Comparison of ENCODE assay signal across 31 cellular contexts in the genomic region with DNA sequence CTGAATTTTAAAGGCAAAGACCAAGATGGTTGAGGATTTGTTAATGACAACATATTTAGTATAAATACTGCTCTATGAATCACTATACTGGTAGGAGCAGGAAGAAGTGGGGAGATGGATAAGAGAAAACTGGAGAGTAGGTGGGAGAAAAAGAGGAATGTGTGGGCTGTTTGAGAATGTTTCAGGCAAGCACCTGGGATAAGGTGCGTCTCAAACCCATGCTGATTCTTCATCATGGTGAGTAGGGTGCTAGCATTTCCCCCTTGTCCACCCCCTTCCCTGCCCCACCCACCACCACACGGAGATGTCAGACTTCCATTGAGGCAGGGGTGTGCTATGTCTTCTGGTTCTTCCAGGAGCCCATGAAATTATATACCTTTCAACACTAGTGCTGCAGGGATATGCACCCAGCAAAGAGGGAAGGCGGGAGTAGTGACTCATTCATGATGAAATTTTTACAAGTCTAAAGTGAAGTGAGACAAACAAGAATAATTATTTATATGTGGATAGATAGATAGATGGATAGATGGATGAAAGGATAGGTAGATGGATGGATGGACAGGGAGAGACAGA. TPM values are rescaled to one million over a fixed set of nuclear protein-coding genes. Genes with fewer than 3 reads are reported as not detected.
DNase-seq lines count a peak whose midpoint lies in the region; ATAC-seq and TF ChIP-seq lines count a peak whose summit lies in the region.
"Had no signal": no experiment of that assay in that cellular context is flagged by ENCODE, and none has a peak within 500 bp of the region (broad histone marks: within the 10 kb centered on the region; RNA-seq: fewer than 3 reads in every experiment).

No MANE protein-coding gene starts in this region.

- no peaks in the 10 kb centered on the region for H3K9me3 ChIP-seq in GM23248 (ENCODE audit: low read depth)
- H3K9me3 ChIP-seq: Peyer's patch, thoracic aorta, uterus had no signal

- WGBS in GM23248 (ENCODE audit: low coverage in 1 of 2, low lambda C conversion rate in 2 of 2, missing lambda C conversion rate in 2 of 2), 2 experiments = 71 to 73% methylated on average over 3 of the region's 3 CpGs

- DNase-seq in GM23248 = peak; percentile 52
- peak; percentile 48 for DNase-seq in RWPE1 (ENCODE audit: low spot score)
- no peak for DNase-seq in epithelial cell of prostate (ENCODE audit: low read depth, low spot score)
- DNase-seq in putamen (ENCODE audit: low spot score) = peak; percentile 69
- DNase-seq in germinal center (ENCODE audit: low spot score) = no peak
- DNase-seq: ACHN; activated CD4-positive, alpha-beta T cell treated with anti-CD3 and anti-CD28 coated beads, Interleukin-2, amount 10 ng/mL, durations not matched to agents 24 days and 14 days; activated CD8-positive, alpha-beta memory T cell treated with anti-CD3 and anti-CD28 coated beads for 24 hours; activated T-cell treated with anti-CD3 and anti-CD28 coated beads for 4 hours; effector memory CD4-positive, alpha-beta T cell; EL; erythroblast; H9; Karpas-422; NCI-H1436 treated with DMSO at 0.1 percent for 48 hours; NCI-H748 treated with DMSO at 0.1 percent for 48 hours; nephron progenitor cell; Peyer's patch; SIG-M5; spleen; stimulated activated CD4-positive, alpha-beta T cell treated with anti-CD3 and anti-CD28 coated beads, Interleukin-2, amount 100 ng/mL, for 24 hours; SW 1271; T-helper 9 cell had no signal

- no peak overlapping the region for H3K9ac ChIP-seq in GM23248

- CTCF ChIA-PET in RWPE1 (lab: Yijun Ruan, JAX) = interaction anchor here (0.5 kb wide), 1 partner anchor 8 kb away, joined by 4 read pairs; no protein-coding TSS in a partner anchor

- POLR2A ChIA-PET in RWPE1 (lab: Yijun Ruan, JAX; ENCODE audit: low non-redundant PET) = no interaction called here

- no peak for TF ChIP-seq CTCF in RWPE1 (conservative IDR thresholded peaks at IDR 0.05; ENCODE audit: low read depth)

- H4K20me1 ChIP-seq in GM23248 (ENCODE audit: insufficient read depth) = no peaks in the 10 kb centered on the region

- no peak overlapping the region for H3K4me3 ChIP-seq in GM23248
- H3K4me3 ChIP-seq: coronary artery, GM12878, Peyer's patch, spleen, thoracic aorta, uterus had no signal

- peaks cover 31% of the 10 kb centered on the region for H3K4me1 ChIP-seq in GM23248 (ENCODE audit: insufficient read depth)
- H3K4me1 ChIP-seq: Peyer's patch had no signal

- no peaks in the 10 kb centered on the region for H3K79me2 ChIP-seq in GM23248 (ENCODE audit: insufficient read depth)

- no peaks in the 10 kb centered on the region for H3K27me3 ChIP-seq in GM23248 (replicated peaks; ENCODE audit: insufficient read depth)
- H3K27me3 ChIP-seq: Peyer's patch, spleen, uterus had no signal

- H3K9me2 ChIP-seq in GM23248 (ENCODE audit: insufficient read depth) = no peaks in the 10 kb centered on the region

- ATAC-seq in GM19328 (IDR thresholded peaks at IDR 0.05; ENCODE audit: unreplicated experiment) (no peak), HG03095 (IDR thresholded peaks at IDR 0.05; ENCODE audit: unreplicated experiment) (no peak)
- ATAC-seq: GM12878, HepG2 had no signal

- no peaks in the 10 kb centered on the region for H3K36me3 ChIP-seq in GM23248 (ENCODE audit: low read depth)
- H3K36me3 ChIP-seq: Peyer's patch, spleen, thoracic aorta, uterus had no signal

- H3K4me2 ChIP-seq in GM23248 (ENCODE audit: unreplicated experiment) = no peak overlapping the region

- peak overlapping the region; percentile 52; the same call in 1 of the 2 replicates for H3K27ac ChIP-seq in GM23248
- no peak overlapping the region for H3K27ac ChIP-seq in RWPE1
- peak overlapping the region; percentile 57 for H3K27ac ChIP-seq in epithelial cell of prostate
- H3K27ac ChIP-seq: coronary artery, Peyer's patch, spleen, thoracic aorta, VCaP had no signal

- H3F3A ChIP-seq in GM23248 (ENCODE audit: insufficient read depth) = peaks cover 15% of the 10 kb centered on the region

- in situ Hi-C loops in GM23248 (cut with MboI) = no loop called here

- no peak overlapping the region for H2AFZ ChIP-seq in GM23248

RNA-seq across cellular contexts. Expression of a gene that starts 54.3 kb away (rescaled TPM):
- total RNA-seq in GM23248 (2014; rRNA removed; shearing (Covaris generic)) = 18.4 and 24.2 TPM in 2 replicates
- 6.9 and 7.0 TPM in 2 replicates for polyA plus RNA-seq in GM23248 (2016; fragmentation: Nextera tagmentation; extraction: Ambion mirVana)

Comparison
In these comparisons a context has a peak if more than half of its experiments do, and no peak if none do; other contexts are left out.
1. DNase-seq: peak in GM23248 (single experiment), RWPE1 (single experiment) and putamen (single experiment); none in epithelial cell of prostate (single experiment) and germinal center (single experiment).